1 cellular context compared by ENCODE assay signal in the genomic region with DNA sequence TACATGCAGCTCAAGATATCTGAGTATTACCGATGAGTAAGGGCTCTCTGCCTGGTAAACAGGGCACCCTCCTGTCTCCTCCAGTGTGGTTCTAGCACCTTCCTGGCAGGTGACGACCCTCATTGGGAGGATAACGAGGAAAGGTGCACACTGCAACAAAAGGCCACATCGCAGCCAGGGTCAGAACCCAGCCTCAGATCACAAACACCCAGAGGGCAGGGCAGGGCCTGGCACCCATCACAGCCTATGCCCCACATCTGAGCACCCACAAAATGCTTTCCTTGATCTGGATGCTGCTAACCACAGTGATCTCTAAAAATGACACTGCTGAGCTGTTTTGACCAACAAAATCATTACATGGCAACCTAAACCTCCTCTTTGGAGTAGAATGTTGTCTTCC.
TF ChIP-seq lines count a peak whose summit lies in the region.

No MANE protein-coding gene starts in this region.

TF ChIP-seq in K562, 482 proteins besides CTCF, POLR2A, EP300 and RAD21:
- TF ChIP-seq ZFP36 (IDR thresholded peaks at IDR 0.05; ENCODE audit: low read depth, low read length, partially characterized antibody) = peak; percentile 76
- no peak for TF ChIP-seq NELFE (IDR thresholded peaks at IDR 0.05; ENCODE audit: insufficient read depth, insufficient read length)
